ENCODE assay signal across 8 cellular contexts in genomic region chr6:2989332-2990178, GRCh38. TPM values are rescaled to one million over a fixed set of nuclear protein-coding genes. Genes with fewer than 3 reads are reported as not detected.
DNase-seq lines count a peak whose midpoint lies in the region; ATAC-seq and TF ChIP-seq lines count a peak whose summit lies in the region.

No MANE protein-coding gene starts in this region.

- H3K4me3 Mint-ChIP-seq in T-helper 17 cell: peak overlapping the region; percentile 97

- H3K4me1 Mint-ChIP-seq in T-helper 17 cell: peaks cover 17% of the 10 kb centered on the region

- H3K4me1 ChIP-seq in right atrium auricular region: peaks cover 0 to 33% of the 10 kb centered on the region in 2 donors
- H3K4me1 ChIP-seq in psoas muscle: peaks cover 9% of the 10 kb centered on the region
- peaks cover 0 to 3% of the 10 kb centered on the region in 2 donors for H3K4me1 ChIP-seq in aorta (ENCODE audit: control insufficient read depth in 1 of 2, insufficient read depth in 2 of 2, low read length in 2 of 2)

- 0 to 1% (median 1%) methylated on average over 21 to 22 of the region's 22 CpGs for WGBS in psoas muscle, 3 donors
- whole genome bisulfite sequencing in aorta, 2 donors: 0% methylated on average over 22 of the region's 22 CpGs

- H3K36me3 ChIP-seq in right atrium auricular region (no peaks in the 10 kb centered on the region), psoas muscle (ENCODE audit: insufficient read depth in 1 of 2, low read depth in 1 of 2) (no peaks in the 10 kb centered on the region), aorta (ENCODE audit: control insufficient read depth in 1 of 2, insufficient read depth in 2 of 2, low read length in 1 of 2) (no peaks in the 10 kb centered on the region)

- DNase-seq in NCI-H187 (lab: John Stamatoyannopoulos, UW): peak; percentile 81 to 99
- DNase-seq in T-helper 17 cell: peak; percentile 40 to 66 (median 64)
- DNase-seq in anterior cingulate cortex (lab: John Stamatoyannopoulos, UW): peak in 56 of 58 donors; percentile 23 to 97 (median 86)
- peak; percentile 95 for DNase-seq in right atrium auricular region (ENCODE audit: low spot score)
- peak; percentile 66 to 84 for DNase-seq in psoas muscle
- peak; percentile 85 to 87 for DNase-seq in aorta

- H3K27ac ChIP-seq in right atrium auricular region: peak overlapping the region; percentile 94 to 97
- peak overlapping the region; percentile 96 for H3K27ac ChIP-seq in psoas muscle
- H3K27ac ChIP-seq in aorta (ENCODE audit: low read depth in 1 of 2, low read length in 2 of 2): peak overlapping the region; percentile 78 to 99

- H3K27me3 Mint-ChIP-seq in T-helper 17 cell: no peaks in the 10 kb centered on the region

- intact Hi-C loops in psoas muscle (cut with DNase I): loop anchor here (1.0 to 10.0 kb wide), 8 partner anchors 19 to 263 kb away; partner anchors contain the start of genes SERPINB1 (in 1 of the 2) and SERPINB6 (in 1 of the 2)
- intact Hi-C loops in aorta (cut with DNase I): loop anchor here (2.0 to 5.0 kb wide), 3 partner anchors 19 to 147 kb away; partner anchors contain the start of genes SERPINB1 (in 1 of the 2) and SERPINB6 (in 1 of the 2)

- H3K36me3 Mint-ChIP-seq in T-helper 17 cell (ENCODE audit: low read depth): no peaks in the 10 kb centered on the region

- ATAC-seq in GM18498 (IDR thresholded peaks at IDR 0.05; ENCODE audit: unreplicated experiment) (peak; percentile 73), HG02885 (IDR thresholded peaks at IDR 0.05; ENCODE audit: poor library complexity, unreplicated experiment) (peak; percentile 73), T-helper 17 cell (peak; percentile 80), psoas muscle (peak; percentile 65 to 80 (median 72)), aorta (ENCODE audit: low FRiP score) (peak; percentile 86)

- H3K4me3 ChIP-seq in right atrium auricular region (peak overlapping the region; percentile 65 to 92), psoas muscle (peak overlapping the region; percentile 78), aorta (ENCODE audit: low read length in 2 of 2) (peak overlapping the region; percentile 93 to 94)

- H3K9me3 ChIP-seq in T-helper 17 cell (ENCODE audit: control insufficient read depth, low read length, poor library complexity, severe bottlenecking) (no peaks in the 10 kb centered on the region), right atrium auricular region (no peaks in the 10 kb centered on the region), psoas muscle (no peaks in the 10 kb centered on the region), aorta (ENCODE audit: control insufficient read depth, low read length) (no peaks in the 10 kb centered on the region)

- peak overlapping the region; percentile 97 for H3K27ac Mint-ChIP-seq in T-helper 17 cell

- TF ChIP-seq CTCF in right atrium auricular region (IDR thresholded peaks at IDR 0.05) (peak in 1 of 2 donors; percentile 7), psoas muscle (IDR thresholded peaks at IDR 0.05) (no peak)

- no peaks in the 10 kb centered on the region for H3K27me3 ChIP-seq in right atrium auricular region
- H3K27me3 ChIP-seq in psoas muscle (ENCODE audit: insufficient read depth in 3 of 3, low read length in 2 of 3): no peaks in the 10 kb centered on the region
- no peaks in the 10 kb centered on the region for H3K27me3 ChIP-seq in aorta (ENCODE audit: control insufficient read depth in 1 of 2, insufficient read depth in 2 of 2, low read length in 1 of 2)

RNA-seq across cellular contexts. Expression of gene NQO2, which starts 10.1 kb away (rescaled TPM):
- 10 to 100 TPM in 1 of 2 donors, 1 to 10 TPM in 1; 9.2 to 14.2 TPM for total RNA-seq in T-helper 17 cell
- 10 to 100 TPM; 37.6 to 68.1 TPM for total RNA-seq in right atrium auricular region
- 100 to 1,000 TPM in 2 of 4 donors, 10 to 100 TPM in 2; 42.8 to 129 (median 101) TPM for total RNA-seq in psoas muscle
- 100 to 1,000 TPM in 2 of 3 donors, 10 to 100 TPM in 1; 80.1 to 201 (median 159) TPM for polyA plus RNA-seq in psoas muscle
- total RNA-seq in aorta: 10 to 100 TPM; 23.2 to 40.3 TPM
- 10 to 100 TPM; 58.6 to 58.9 TPM for polyA plus RNA-seq in aorta

RNA-seq across cellular contexts. Expression of gene SERPINB6, which starts 18.2 kb away (rescaled TPM):
- total RNA-seq in T-helper 17 cell (10 to 100 TPM in 1 of 2 donors, 1 to 10 TPM in 1; 9.1 to 26.4 TPM), right atrium auricular region (100 to 1,000 TPM; 181 to 184 TPM), psoas muscle (100 to 1,000 TPM in 3 of 4 donors, 10 to 100 TPM in 1; 92.3 to 205 (median 141) TPM), aorta (100 to 1,000 TPM; 111 to 132 TPM)
- polyA plus RNA-seq in psoas muscle (100 to 1,000 TPM; 161 to 239 (median 174) TPM), aorta (100 to 1,000 TPM; 174 to 243 TPM)

Comparison
In these comparisons a context has a peak if more than half of its experiments do, and no peak if none do; other contexts are left out.
1. Peak in every context shown above with its lines: DNase-seq, ATAC-seq, H3K4me3 ChIP-seq and H3K27ac ChIP-seq.